In the genomic region with DNA sequence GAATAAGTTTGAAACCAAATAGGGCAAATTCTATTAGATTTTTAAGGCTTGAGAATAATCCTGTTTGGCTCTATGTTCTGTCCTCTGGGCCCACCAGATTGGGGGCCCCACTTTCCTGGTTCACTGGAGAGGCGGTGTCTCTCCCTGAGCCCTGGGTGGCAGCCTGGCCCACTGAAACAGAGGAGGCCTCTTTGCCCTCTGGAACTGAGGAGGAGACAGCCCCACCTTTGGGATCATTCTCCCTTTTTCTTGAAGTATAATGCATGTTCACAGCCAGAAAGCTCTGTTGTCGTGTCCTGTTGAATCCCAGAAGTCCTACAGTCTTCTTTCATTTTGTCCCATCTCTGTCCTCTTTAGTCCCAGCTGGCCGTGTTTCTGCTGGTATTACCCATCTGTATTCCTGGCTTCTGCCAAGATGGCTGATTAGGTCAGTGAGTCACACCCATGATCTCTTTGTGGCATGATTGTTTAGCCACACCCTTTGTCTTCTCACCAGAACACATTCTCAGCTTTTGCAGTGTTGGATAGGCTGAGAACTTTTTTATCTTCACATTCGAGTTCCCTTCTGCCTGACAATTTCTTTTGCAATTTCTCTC, we compare ENCODE assay signal across 8 cellular contexts. TPM values are rescaled to one million over a fixed set of nuclear protein-coding genes. Genes with fewer than 3 reads are reported as not detected.
A peak's percentile ranks its signal among the peaks of the same experiment; 100 is the strongest.
DNase-seq lines count a peak whose midpoint lies in the region; ATAC-seq lines count a peak whose summit lies in the region.

No MANE protein-coding gene starts in this region.

- DNase-seq in GM04503 (ENCODE audit: low read depth) (peak; percentile 60), SJSA1 (ENCODE audit: low read depth in 1 of 2, low spot score in 2 of 2) (peak; percentile 52 to 57), renal cortical epithelial cell (ENCODE audit: low read depth) (peak; percentile 77), activated gamma-delta T cell (lab: John Stamatoyannopoulos, UW) (no peak)
- DNase-seq in stimulated activated CD4-positive, alpha-beta T cell treated with anti-CD3 and anti-CD28 coated beads, Interleukin-2, amount 100 ng/mL, for 24 hours: no peak
- DNase-seq in naive thymus-derived CD8-positive, alpha-beta T cell: no peak

- peaks cover 0 to 15% (median 10%) of the 10 kb centered on the region in 4 donors for H3K4me1 Mint-ChIP-seq in naive thymus-derived CD8-positive, alpha-beta T cell

- H3K27ac Mint-ChIP-seq in naive thymus-derived CD8-positive, alpha-beta T cell: peak overlapping the region in 3 of 10 donors; percentile 41 to 86 (median 83)

- WGBS in esophagus, 2 donors: 38 to 50% methylated on average over 4 of the region's 4 CpGs

- no peaks in the 10 kb centered on the region for H3K9me3 ChIP-seq in SJSA1 (replicated peaks)
- peaks cover 0 to 4% of the 10 kb centered on the region in 2 donors for H3K9me3 ChIP-seq in esophagus (ENCODE audit: control insufficient read depth in 2 of 2, insufficient read depth in 1 of 2, low read depth in 1 of 2, low read length in 1 of 2)

- H3K36me3 Mint-ChIP-seq in naive thymus-derived CD8-positive, alpha-beta T cell: peaks cover 0 to 27% (median 3%) of the 10 kb centered on the region in 3 donors

- peaks cover 16% of the 10 kb centered on the region for H3K4me1 ChIP-seq in SJSA1 (replicated peaks)
- H3K4me1 ChIP-seq in esophagus (ENCODE audit: control insufficient read depth in 2 of 2, insufficient read depth in 2 of 2, low read length in 1 of 2): no peaks in the 10 kb centered on the region

- H3K27ac ChIP-seq in SJSA1 (peak overlapping the region; percentile 74), esophagus (ENCODE audit: low read depth in 2 of 2, low read length in 1 of 2) (peak overlapping the region; percentile 89 to 93)

- H3K36me3 ChIP-seq in SJSA1 (peaks cover 8% of the 10 kb centered on the region; the same call in 1 of the 2 replicates), esophagus (ENCODE audit: control insufficient read depth in 2 of 2, insufficient read depth in 2 of 2, low read length in 1 of 2) (peaks cover 0 to 10% of the 10 kb centered on the region in 2 donors)

- H3K4me3 ChIP-seq in SJSA1 (no peak overlapping the region), esophagus (ENCODE audit: low read depth in 1 of 2, low read length in 2 of 2) (no peak overlapping the region)

- H3K27me3 Mint-ChIP-seq in naive thymus-derived CD8-positive, alpha-beta T cell: no peaks in the 10 kb centered on the region

- no peak for ATAC-seq in naive thymus-derived CD8-positive, alpha-beta T cell
- no peak for ATAC-seq in HG02588 (IDR thresholded peaks at IDR 0.05; ENCODE audit: unreplicated experiment)

- H3K9me3 Mint-ChIP-seq in naive thymus-derived CD8-positive, alpha-beta T cell: no peaks in the 10 kb centered on the region

- H3K27me3 ChIP-seq in SJSA1 (replicated peaks): no peaks in the 10 kb centered on the region
- no peaks in the 10 kb centered on the region for H3K27me3 ChIP-seq in esophagus (ENCODE audit: control insufficient read depth in 1 of 2, insufficient read depth in 2 of 2, low read length in 2 of 2)

- no peak overlapping the region for H3K4me3 Mint-ChIP-seq in naive thymus-derived CD8-positive, alpha-beta T cell

- POLR2A ChIA-PET in naive thymus-derived CD8-positive, alpha-beta T cell (lab: Charles Lee): no interaction called here

RNA-seq across cellular contexts. Expression of a gene that starts 8.1 kb away (rescaled TPM):
- total RNA-seq in SJSA1 (2014; rRNA removed; shearing (Covaris generic)): 6.5 and 24.1 TPM in 2 replicates
- polyA plus RNA-seq in esophagus: 1 to 10 TPM; 5.1 to 6.9 TPM
- 6.1 and 11.9 TPM in 2 replicates for total RNA-seq in renal cortical epithelial cell
- 10 to 100 TPM; 24.4 to 25.9 TPM for total RNA-seq in naive thymus-derived CD8-positive, alpha-beta T cell
- 10 to 100 TPM; 14.3 to 19.3 (median 18.0) TPM for polyA plus RNA-seq in naive thymus-derived CD8-positive, alpha-beta T cell

RNA-seq across cellular contexts. Expression of a gene that starts 9.8 kb away (rescaled TPM):
- total RNA-seq in SJSA1 (2014; rRNA removed; shearing (Covaris generic)): 76.1 and 101 TPM in 2 replicates
- polyA plus RNA-seq in esophagus: 100 to 1,000 TPM; 151 to 179 TPM
- 19.8 and 203 TPM in 2 replicates for total RNA-seq in renal cortical epithelial cell
- total RNA-seq in naive thymus-derived CD8-positive, alpha-beta T cell: 10 to 100 TPM; 30.7 to 36.9 TPM
- polyA plus RNA-seq in naive thymus-derived CD8-positive, alpha-beta T cell: 10 to 100 TPM; 77.0 to 88.8 (median 85.2) TPM

RNA-seq across cellular contexts. Expression of a gene that starts 22.7 kb away (rescaled TPM):
- total RNA-seq in SJSA1 (2014; rRNA removed; shearing (Covaris generic)): 13.3 and 25.2 TPM in 2 replicates
- polyA plus RNA-seq in esophagus: 10 to 100 TPM; 15.6 to 16.8 TPM
- total RNA-seq in renal cortical epithelial cell: 9.2 and 15.3 TPM in 2 replicates
- 10 to 100 TPM; 18.1 to 18.2 TPM for total RNA-seq in naive thymus-derived CD8-positive, alpha-beta T cell
- 10 to 100 TPM; 10.4 to 14.9 (median 12.9) TPM for polyA plus RNA-seq in naive thymus-derived CD8-positive, alpha-beta T cell

RNA-seq across cellular contexts. Expression of a gene that starts 42.8 kb away (rescaled TPM):
- total RNA-seq in SJSA1 (2014; rRNA removed; shearing (Covaris generic)): 228 and 314 TPM in 2 replicates
- polyA plus RNA-seq in esophagus: 100 to 1,000 TPM; 134 to 205 TPM
- 41.2 and 293 TPM in 2 replicates for total RNA-seq in renal cortical epithelial cell
- 100 to 1,000 TPM; 204 to 209 TPM for total RNA-seq in naive thymus-derived CD8-positive, alpha-beta T cell
- polyA plus RNA-seq in naive thymus-derived CD8-positive, alpha-beta T cell: 100 to 1,000 TPM; 206 to 235 (median 235) TPM

RNA-seq across cellular contexts. Expression of a gene that starts 55.5 kb away (rescaled TPM):
- total RNA-seq in SJSA1 (2014; rRNA removed; shearing (Covaris generic)): 67.5 and 122 TPM in 2 replicates
- polyA plus RNA-seq in esophagus: 10 to 100 TPM; 31.1 to 36.3 TPM
- total RNA-seq in renal cortical epithelial cell: 48.1 and 92.2 TPM in 2 replicates
- total RNA-seq in naive thymus-derived CD8-positive, alpha-beta T cell: 10 to 100 TPM; 50.6 to 53.0 TPM
- 10 to 100 TPM; 61.5 to 63.4 (median 62.3) TPM for polyA plus RNA-seq in naive thymus-derived CD8-positive, alpha-beta T cell

Comparison
In these comparisons a context has a peak if more than half of its experiments do, and no peak if none do; other contexts are left out.
1. DNase-seq: peak in GM04503 (single experiment), SJSA1 (2 of 2) and renal cortical epithelial cell (single experiment); none in activated gamma-delta T cell (single experiment), stimulated activated CD4-positive, alpha-beta T cell treated with anti-CD3 and anti-CD28 coated beads, Interleukin-2, amount 100 ng/mL, for 24 hours (0 of 2) and naive thymus-derived CD8-positive, alpha-beta T cell (0 of 10).